In the genomic region with DNA sequence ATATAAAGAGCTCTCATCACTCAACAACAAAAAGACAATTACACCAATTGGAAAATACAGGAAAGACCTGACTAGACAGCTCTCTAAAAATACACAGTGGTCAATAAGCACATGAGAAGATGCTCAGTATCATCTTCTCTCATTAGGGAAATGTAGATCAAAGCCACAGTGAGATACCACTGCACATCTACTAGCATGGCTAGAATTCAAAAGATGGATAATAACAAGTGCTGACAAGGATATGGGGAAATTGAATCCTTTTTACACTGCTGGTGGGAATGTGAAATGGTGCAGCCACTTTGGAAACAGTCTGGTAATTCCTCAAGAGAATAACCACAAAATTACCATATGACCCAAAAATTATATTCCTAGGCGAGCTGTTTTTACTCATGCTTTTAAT, we compare ENCODE assay signal across 26 cellular contexts. TPM values are rescaled to one million over a fixed set of nuclear protein-coding genes. Genes with fewer than 3 reads are reported as not detected.
"Had no signal": no experiment of that assay in that cellular context is flagged by ENCODE, and none has a peak within 500 bp of the region (broad histone marks: within the 10 kb centered on the region; RNA-seq: fewer than 3 reads in every experiment).

No MANE protein-coding gene starts in this region.

- ATAC-seq: activated CD8-positive, alpha-beta memory T cell treated with anti-CD3 and anti-CD28 coated beads, Interleukin-2, amount 10 ng/mL, durations not matched to agents 7 days and 5 days; activated CD8-positive, alpha-beta T cell treated with anti-CD3 and anti-CD28 coated beads, Interleukin-2, amount 10 ng/mL, durations not matched to agents 7 days and 5 days; activated naive CD4-positive, alpha-beta T cell treated with anti-CD3 and anti-CD28 coated beads, Interleukin-2, amount 50 U/mL, for 72 hours; activated T-cell treated with anti-CD3 and anti-CD28 coated beads, Interleukin-2, amount 50 U/mL, for 72 hours; gastroesophageal sphincter; natural killer cell; stimulated activated effector memory CD8-positive, alpha-beta T cell treated with anti-CD3 and anti-CD28 coated beads, Interleukin-12 subunit alpha, Interleukin-12 subunit beta, amount 100 ng/mL, for 72 hours had no signal

- H3K27ac ChIP-seq: gastroesophageal sphincter, hepatocyte, neural progenitor cell, parathyroid adenoma, stomach, suprapubic skin had no signal

- H3K79me2 ChIP-seq: parathyroid adenoma had no signal

- H3K36me3 ChIP-seq: gastroesophageal sphincter, neural progenitor cell, stomach, suprapubic skin, tibial nerve had no signal

- H3K4me1 ChIP-seq: parathyroid adenoma had no signal

- H3K9me3 ChIP-seq: stomach, suprapubic skin had no signal

- H2AFZ ChIP-seq: hepatocyte, neural progenitor cell, parathyroid adenoma had no signal

- H3K27me3 ChIP-seq: gastroesophageal sphincter, hepatocyte, neural progenitor cell, stomach, suprapubic skin, tibial nerve had no signal

- FAIRE-seq: colon had no signal

- DNase-seq: activated B cell treated with CpG ODN at 0.5 μM for 24 hours; activated CD8-positive, alpha-beta memory T cell treated with anti-CD3 and anti-CD28 coated beads, Interleukin-2, amount 10 ng/mL, durations not matched to agents 7 days and 5 days; activated CD8-positive, alpha-beta T cell treated with anti-CD3 and anti-CD28 coated beads, Interleukin-2, amount 10 ng/mL, durations not matched to agents 7 days and 5 days; activated naive CD4-positive, alpha-beta T cell; activated T-cell treated with anti-CD3 and anti-CD28 coated beads, Interleukin-2, amount 50 U/mL, for 72 hours; effector memory CD4-positive, alpha-beta T cell; erythroblast; islet precursor cell; left cardiac atrium; left ventricle myocardium superior; natural killer cell; right cardiac atrium; stimulated activated CD4-positive, alpha-beta T cell treated with anti-CD3 and anti-CD28 coated beads, Interleukin-12 subunit alpha, Interleukin-12 subunit beta, amount 100 ng/mL, for 4 hours; stimulated activated CD4-positive, alpha-beta T cell treated with anti-CD3 and anti-CD28 coated beads, Interleukin-4, amount 100 ng/mL, for 24 hours; stomach; T-helper 1 cell had no signal

- H3K9ac ChIP-seq: neural progenitor cell, parathyroid adenoma had no signal

- H3K4me2 ChIP-seq: hepatocyte had no signal

- H3K4me3 ChIP-seq: gastroesophageal sphincter, hepatocyte, neural progenitor cell, stomach, suprapubic skin, tibial nerve had no signal

RNA-seq across cellular contexts. Expression of gene HES2, which starts 35.6 kb away (rescaled TPM):
- total RNA-seq: activated B cell treated with CpG ODN at 0.5 μM for 24 hours, left ventricle myocardium superior, natural killer cell, tibial nerve had no signal
- polyA plus RNA-seq: right cardiac atrium had no signal

RNA-seq across cellular contexts. Expression of gene ESPN, which starts 40.4 kb away (rescaled TPM):
- total RNA-seq: occipital lobe had no signal
